Comparison of ENCODE assay signal across 10 cellular contexts in genomic region chr19:48512504-48513288, GRCh38. TPM values are rescaled to one million over a fixed set of nuclear protein-coding genes. Genes with fewer than 3 reads are reported as not detected.
DNase-seq lines count a peak whose midpoint lies in the region; ATAC-seq and TF ChIP-seq lines count a peak whose summit lies in the region.
"Had no signal": no experiment of that assay in that cellular context is flagged by ENCODE, and none has a peak within 500 bp of the region (broad histone marks: within the 10 kb centered on the region; RNA-seq: fewer than 3 reads in every experiment).

No MANE protein-coding gene starts in this region.

- CTCF ChIA-PET in HEK293 (lab: Yijun Ruan, JAX), result interaction anchor here (0.5 kb wide), 1 partner anchor 11 kb away, joined by 3 read pairs; no protein-coding TSS in a partner anchor

- H3K4me1 Mint-ChIP-seq in CD4-positive, CD25-positive, alpha-beta regulatory T cell, result peaks cover 0 to 19% (median 5%) of the 10 kb centered on the region in 4 donors
- H3K4me1 Mint-ChIP-seq in immature natural killer cell, result peaks cover 14% of the 10 kb centered on the region in 2 donors

- no peak for ATAC-seq in CD4-positive, CD25-positive, alpha-beta regulatory T cell (ENCODE audit: low read depth in 2 of 2)

- no peaks in the 10 kb centered on the region for H3K36me3 ChIP-seq in CD4-positive, CD25-positive, alpha-beta regulatory T cell (ENCODE audit: control insufficient read depth, insufficient read depth, low read length)
- H3K36me3 ChIP-seq in HEK293 (ENCODE audit: control insufficient read depth in 2 of 2, insufficient read depth in 1 of 2, low read length in 2 of 2), result no peaks in the 10 kb centered on the region

- peak overlapping the region; percentile 14 for H3K4me3 ChIP-seq in CD4-positive, CD25-positive, alpha-beta regulatory T cell (ENCODE audit: low read depth, low read length)
- H3K4me3 ChIP-seq in HEK293 (ENCODE audit: low read depth, low read length), result no peak overlapping the region

- peaks cover 34% of the 10 kb centered on the region for H3K4me1 ChIP-seq in CD4-positive, CD25-positive, alpha-beta regulatory T cell (ENCODE audit: control insufficient read depth, insufficient read depth, low read length, poor library complexity, severe bottlenecking)
- no peaks in the 10 kb centered on the region for H3K4me1 ChIP-seq in HEK293 (ENCODE audit: control insufficient read depth, insufficient read depth, low read length)

- H3K4me3 Mint-ChIP-seq in CD4-positive, CD25-positive, alpha-beta regulatory T cell, result no peak overlapping the region
- no peak overlapping the region for H3K4me3 Mint-ChIP-seq in immature natural killer cell
- H3K4me3 Mint-ChIP-seq: activated naive CD8-positive, alpha-beta T cell treated with anti-CD3 and anti-CD28 coated beads, Interleukin-2, amount 10 ng/mL, durations not matched to agents 7 days and 5 days; natural killer cell had no signal

- no peaks in the 10 kb centered on the region for H3K9me3 Mint-ChIP-seq in CD4-positive, CD25-positive, alpha-beta regulatory T cell
- H3K9me3 Mint-ChIP-seq in immature natural killer cell, result no peaks in the 10 kb centered on the region
- H3K9me3 Mint-ChIP-seq: activated naive CD8-positive, alpha-beta T cell treated with anti-CD3 and anti-CD28 coated beads, Interleukin-2, amount 10 ng/mL, durations not matched to agents 7 days and 5 days; natural killer cell had no signal

- POLR2A ChIA-PET in HEK293 (lab: Yijun Ruan, JAX), result interaction anchor here (0.6 to 1.7 kb wide), 4 partner anchors 10 to 58 kb away, joined by 4 to 10 read pairs (median 6); no protein-coding TSS in a partner anchor

- DNase-seq in CD4-positive, CD25-positive, alpha-beta regulatory T cell, result no peak
- no peak for DNase-seq in activated effector memory CD4-positive, alpha-beta T cell treated with Interleukin-2 at 50 U/mL for 16 hours
- no peak for DNase-seq in SHP77 (lab: John Stamatoyannopoulos, UW)
- DNase-seq in immature natural killer cell, result no peak
- no peak for DNase-seq in HPDE6-E6E7 (ENCODE audit: extremely low spot score)
- DNase-seq: natural killer cell had no signal

- H3K36me3 Mint-ChIP-seq in CD4-positive, CD25-positive, alpha-beta regulatory T cell, result peaks cover 4% of the 10 kb centered on the region
- H3K36me3 Mint-ChIP-seq in immature natural killer cell, result no peaks in the 10 kb centered on the region
- H3K36me3 Mint-ChIP-seq: activated naive CD8-positive, alpha-beta T cell treated with anti-CD3 and anti-CD28 coated beads, Interleukin-2, amount 10 ng/mL, durations not matched to agents 7 days and 5 days; natural killer cell had no signal

- H3K27ac ChIP-seq in CD4-positive, CD25-positive, alpha-beta regulatory T cell (ENCODE audit: insufficient read depth, low read length, poor library complexity, severe bottlenecking), result peak overlapping the region; percentile 66
- no peak overlapping the region for H3K27ac ChIP-seq in HEK293 (ENCODE audit: extremely low read depth, low read depth, low read length)
- H3K27ac ChIP-seq in VCaP, result peak overlapping the region; percentile 70; the same call in 1 of the 2 replicates
- H3K27ac ChIP-seq in layer of hippocampus (ENCODE audit: low read depth, low read length), result peak overlapping the region; percentile 80

- TF ChIP-seq CTCF in HEK293 (tag by site-specific recombination; IDR thresholded peaks at IDR 0.05), result no peak
- no peak for TF ChIP-seq CTCF in VCaP (conservative IDR thresholded peaks at IDR 0.05)

- peaks cover 8% of the 10 kb centered on the region for H3K27me3 Mint-ChIP-seq in CD4-positive, CD25-positive, alpha-beta regulatory T cell
- peaks cover 0 to 9% (median 7%) of the 10 kb centered on the region in 3 donors for H3K27me3 Mint-ChIP-seq in immature natural killer cell (ENCODE audit: low read depth in 3 of 3)
- H3K27me3 Mint-ChIP-seq: activated naive CD8-positive, alpha-beta T cell treated with anti-CD3 and anti-CD28 coated beads, Interleukin-2, amount 10 ng/mL, durations not matched to agents 7 days and 5 days had no signal

- no peak overlapping the region for H3K27ac Mint-ChIP-seq in CD4-positive, CD25-positive, alpha-beta regulatory T cell
- no peak overlapping the region for H3K27ac Mint-ChIP-seq in immature natural killer cell
- H3K27ac Mint-ChIP-seq: natural killer cell had no signal

- H3K27me3 ChIP-seq in CD4-positive, CD25-positive, alpha-beta regulatory T cell (ENCODE audit: control insufficient read depth, insufficient read depth, low read length), result no peaks in the 10 kb centered on the region
- peaks cover 3% of the 10 kb centered on the region for H3K27me3 ChIP-seq in layer of hippocampus (ENCODE audit: control insufficient read depth, insufficient read depth, low read length)

- no peaks in the 10 kb centered on the region for H3K9me3 ChIP-seq in CD4-positive, CD25-positive, alpha-beta regulatory T cell (ENCODE audit: control insufficient read depth in 2 of 2, low read length in 2 of 2)
- H3K9me3 ChIP-seq in HEK293 (ENCODE audit: control insufficient read depth, insufficient read depth, low read depth, low read length), result no peaks in the 10 kb centered on the region

TF ChIP-seq in HEK293, 187 proteins besides CTCF, POLR2A, EP300 and RAD21 (continues in another document):
- TF ChIP-seq ZFP3 (tag by site-specific recombination; IDR thresholded peaks at IDR 0.05; ENCODE audit: low read depth) (no peak), ZNF324 (tag by site-specific recombination; IDR thresholded peaks at IDR 0.05) (no peak), ZNF280C (tag by site-specific recombination; IDR thresholded peaks at IDR 0.05) (no peak), ZNF600 (tag by site-specific recombination; IDR thresholded peaks at IDR 0.05) (no peak), ZNF660 (tag by site-specific recombination; IDR thresholded peaks at IDR 0.05) (no peak), PRDM1 (tag by site-specific recombination; IDR thresholded peaks at IDR 0.05) (no peak), ZNF548 (tag by site-specific recombination; IDR thresholded peaks at IDR 0.05) (no peak), ZSCAN5A (tag by site-specific recombination; IDR thresholded peaks at IDR 0.05) (no peak), HOXA7 (CRISPR knock-in tag; IDR thresholded peaks at IDR 0.05; ENCODE audit: borderline replicate concordance) (no peak), ZNF777 (tag by site-specific recombination; IDR thresholded peaks at IDR 0.05; ENCODE audit: borderline replicate concordance) (no peak), SP3 (tag by site-specific recombination; IDR thresholded peaks at IDR 0.05) (no peak), ZNF433 (tag by site-specific recombination; IDR thresholded peaks at IDR 0.05; ENCODE audit: low read depth) (no peak)
- TF ChIP-seq, protein P1, sequence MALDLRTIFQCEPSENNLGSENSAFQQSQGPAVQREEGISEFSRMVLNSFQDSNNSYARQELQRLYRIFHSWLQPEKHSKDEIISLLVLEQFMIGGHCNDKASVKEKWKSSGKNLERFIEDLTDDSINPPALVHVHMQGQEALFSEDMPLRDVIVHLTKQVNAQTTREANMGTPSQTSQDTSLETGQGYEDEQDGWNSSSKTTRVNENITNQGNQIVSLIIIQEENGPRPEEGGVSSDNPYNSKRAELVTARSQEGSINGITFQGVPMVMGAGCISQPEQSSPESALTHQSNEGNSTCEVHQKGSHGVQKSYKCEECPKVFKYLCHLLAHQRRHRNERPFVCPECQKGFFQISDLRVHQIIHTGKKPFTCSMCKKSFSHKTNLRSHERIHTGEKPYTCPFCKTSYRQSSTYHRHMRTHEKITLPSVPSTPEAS (tag by site-specific recombination; IDR thresholded peaks at IDR 0.05), result no peak; the same call in 1 of the 2 replicates

RNA-seq across cellular contexts. Expression of gene LMTK3, which starts 1.1 kb away (rescaled TPM):
- 6.3 TPM for total RNA-seq in CD4-positive, CD25-positive, alpha-beta regulatory T cell
- not detected for polyA plus RNA-seq in CD4-positive, CD25-positive, alpha-beta regulatory T cell
- not detected for polyA plus RNA-seq in immature natural killer cell

RNA-seq across cellular contexts. Expression of gene SULT2B1, which starts 39.3 kb away (rescaled TPM):
- total RNA-seq in CD4-positive, CD25-positive, alpha-beta regulatory T cell, result not detected
- polyA plus RNA-seq in CD4-positive, CD25-positive, alpha-beta regulatory T cell, result under 1 TPM in 2 of 4 donors, not detected in 2; 0.16 to 0.82 TPM
- not detected for polyA plus RNA-seq in immature natural killer cell
- total RNA-seq: activated naive CD8-positive, alpha-beta T cell treated with anti-CD3 and anti-CD28 coated beads, Interleukin-2, amount 10 ng/mL, durations not matched to agents 7 days and 5 days had no signal

RNA-seq across cellular contexts. Expression of gene CYTH2, which starts 43.5 kb away (rescaled TPM):
- total RNA-seq in CD4-positive, CD25-positive, alpha-beta regulatory T cell, result 46.7 TPM
- polyA plus RNA-seq in CD4-positive, CD25-positive, alpha-beta regulatory T cell, result 10 to 100 TPM; 24.2 to 35.0 (median 30.2) TPM
- 10 to 100 TPM; 14.4 to 37.6 (median 29.6) TPM for polyA plus RNA-seq in immature natural killer cell

RNA-seq across cellular contexts. Expression of gene KCNJ14, which starts 57.3 kb away (rescaled TPM):
- total RNA-seq in CD4-positive, CD25-positive, alpha-beta regulatory T cell, result 2.2 TPM
- under 1 TPM in 3 of 4 donors, not detected in 1; 0.03 to 0.28 (median 0.18) TPM for polyA plus RNA-seq in CD4-positive, CD25-positive, alpha-beta regulatory T cell
- polyA plus RNA-seq in immature natural killer cell, result under 1 TPM in 2 of 3 donors, not detected in 1; 0.06 to 0.07 TPM
